ENCODE assay signal across 19 cellular contexts in the genomic region with DNA sequence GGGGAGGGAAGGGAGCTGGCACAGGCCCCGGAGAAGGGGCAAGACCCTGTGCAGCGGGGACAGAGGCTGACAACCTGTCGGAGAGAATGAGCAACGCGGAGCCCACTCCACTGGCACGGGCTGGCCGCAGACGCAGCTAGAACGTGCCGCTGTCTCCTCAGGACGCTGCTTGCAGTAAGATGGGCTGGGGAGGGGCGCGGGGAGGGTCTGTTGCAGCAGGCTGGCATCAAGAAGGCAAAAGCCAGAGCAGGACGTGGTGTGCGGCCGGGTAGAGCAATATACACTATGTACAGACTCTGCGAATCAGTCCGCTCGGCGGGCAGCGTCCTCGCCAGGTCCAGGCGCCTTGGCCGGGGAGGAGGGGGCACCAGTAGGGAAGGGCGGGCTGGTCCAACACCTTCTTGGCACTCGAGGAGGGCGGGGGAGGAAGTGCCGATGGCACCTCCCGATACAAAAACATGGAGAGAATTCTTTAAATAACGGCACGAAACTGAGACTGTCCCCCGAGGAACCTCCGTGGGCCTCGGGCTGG.
"Had no signal": no experiment of that assay in that cellular context is flagged by ENCODE, and none has a peak within 500 bp of the region (broad histone marks: within the 10 kb centered on the region; RNA-seq: fewer than 3 reads in every experiment).

No MANE protein-coding gene starts in this region.

- H3K27ac ChIP-seq: ascending aorta, breast epithelium, esophagus muscularis mucosa, left lung, SJSA1, testis, upper lobe of left lung had no signal

- DNase-seq: activated CD4-positive, alpha-beta T cell treated with anti-CD3 and anti-CD28 coated beads for 48 hours; activated CD8-positive, alpha-beta memory T cell treated with anti-CD3 and anti-CD28 coated beads, Interleukin-2, amount 50 U/mL, for 4 hours; activated CD8-positive, alpha-beta T cell treated with anti-CD3 and anti-CD28 coated beads, Interleukin-2, amount 10 ng/mL, durations not matched to agents 7 days and 5 days; activated naive CD4-positive, alpha-beta T cell; activated naive CD8-positive, alpha-beta T cell treated with anti-CD3 and anti-CD28 coated beads, Interleukin-2, amount 50 U/mL, for 24 hours; islet precursor cell; naive thymus-derived CD4-positive, alpha-beta T cell; nucleus accumbens; stimulated activated CD4-positive, alpha-beta T cell treated with anti-CD3 and anti-CD28 coated beads, Interleukin-4, amount 100 ng/mL, for 4 hours; stimulated activated CD8-positive, alpha-beta memory T cell treated with anti-CD3 and anti-CD28 coated beads, Interleukin-4, amount 100 ng/mL, for 48 hours; stimulated activated naive CD8-positive, alpha-beta T cell treated with anti-CD3 and anti-CD28 coated beads, Interleukin-15, Interleukin-2, amounts not matched to agents 100 U/mL and 50 U/mL, for 24 hours; testis; upper lobe of left lung had no signal

- H3K27me3 Mint-ChIP-seq: activated naive CD8-positive, alpha-beta T cell treated with anti-CD3 and anti-CD28 coated beads, Interleukin-2, amount 50 U/mL, for 24 hours; naive thymus-derived CD4-positive, alpha-beta T cell had no signal

- H3K27ac Mint-ChIP-seq: activated CD8-positive, alpha-beta T cell treated with anti-CD3 and anti-CD28 coated beads, Interleukin-2, amount 10 ng/mL, durations not matched to agents 7 days and 5 days; activated naive CD8-positive, alpha-beta T cell treated with anti-CD3 and anti-CD28 coated beads, Interleukin-2, amount 50 U/mL, for 24 hours had no signal

- ATAC-seq: activated CD8-positive, alpha-beta T cell treated with anti-CD3 and anti-CD28 coated beads, Interleukin-2, amount 10 ng/mL, durations not matched to agents 7 days and 5 days; activated naive CD8-positive, alpha-beta T cell treated with anti-CD3 and anti-CD28 coated beads, Interleukin-2, amount 50 U/mL, for 24 hours; left lung; mucosa of descending colon; stimulated activated naive CD8-positive, alpha-beta T cell treated with anti-CD3 and anti-CD28 coated beads, Interleukin-15, Interleukin-2, amounts not matched to agents 100 U/mL and 50 U/mL, for 24 hours had no signal

- H3K4me3 Mint-ChIP-seq: activated CD8-positive, alpha-beta T cell treated with anti-CD3 and anti-CD28 coated beads, Interleukin-2, amount 10 ng/mL, durations not matched to agents 7 days and 5 days; activated naive CD8-positive, alpha-beta T cell treated with anti-CD3 and anti-CD28 coated beads, Interleukin-2, amount 50 U/mL, for 24 hours; naive thymus-derived CD4-positive, alpha-beta T cell had no signal

- H3K9me3 ChIP-seq: ascending aorta, breast epithelium, esophagus muscularis mucosa, left lung, mucosa of descending colon, SJSA1, testis, upper lobe of left lung had no signal

- H3K27me3 ChIP-seq: ascending aorta, breast epithelium, esophagus muscularis mucosa, left lung, SJSA1, testis, upper lobe of left lung had no signal

- H3K9me3 Mint-ChIP-seq: activated naive CD8-positive, alpha-beta T cell treated with anti-CD3 and anti-CD28 coated beads, Interleukin-2, amount 50 U/mL, for 24 hours had no signal
